ENCODE assay signal across 8 cellular contexts in genomic region chr17:32126746-32127145, GRCh38. TPM values are rescaled to one million over a fixed set of nuclear protein-coding genes. Genes with fewer than 3 reads are reported as not detected.
DNase-seq lines count a peak whose midpoint lies in the region; ATAC-seq, FAIRE-seq and TF ChIP-seq lines count a peak whose summit lies in the region.

No MANE protein-coding gene starts in this region.

- no peak for ATAC-seq in HG03280 (IDR thresholded peaks at IDR 0.05; ENCODE audit: unreplicated experiment)

- no peak for FAIRE-seq in RCC 7860 (lab: Jason Lieb, UNC)

- intact Hi-C loops in dendritic cell treated with granulocyte-macrophage colony-stimulating factor and Interleukin-4, amounts not matched to agents 40 ng/mL and 50 ng/mL, for 4 days (cut with micrococcal nuclease) = loop anchor here (2.0 kb wide), 1 partner anchor 14 kb away; no protein-coding TSS in a partner anchor

- no peaks in the 10 kb centered on the region for H3K36me3 ChIP-seq in BE2C
- no peaks in the 10 kb centered on the region for H3K36me3 ChIP-seq in Karpas-422 (ENCODE audit: insufficient read depth, low read length)
- H3K36me3 ChIP-seq in neural progenitor cell = no peaks in the 10 kb centered on the region

- H3K4me2 ChIP-seq in Karpas-422 (ENCODE audit: low read depth, low read length, poor library complexity, severe bottlenecking) = peak overlapping the region; percentile 73
- H3K4me2 ChIP-seq in neural progenitor cell = peak overlapping the region; percentile 80

- H3K9me3 Mint-ChIP-seq in dendritic cell treated with granulocyte-macrophage colony-stimulating factor and Interleukin-4, amounts not matched to agents 40 ng/mL and 50 ng/mL, for 4 days = no peaks in the 10 kb centered on the region
- peaks cover 8% of the 10 kb centered on the region for H3K9me3 Mint-ChIP-seq in neural progenitor cell

- no peak for DNase-seq in BE2C
- DNase-seq in Karpas-422 = no peak
- no peak for DNase-seq in neural progenitor cell (ENCODE audit: low spot score)
- no peak for DNase-seq in activated CD4-positive, CD25-positive, alpha-beta regulatory T cell (lab: John Stamatoyannopoulos, UW)
- no peak for DNase-seq in central memory CD4-positive, alpha-beta T cell
- DNase-seq in RCC 7860 (ENCODE audit: low spot score) = no peak

- H3K27me3 Mint-ChIP-seq in dendritic cell treated with granulocyte-macrophage colony-stimulating factor and Interleukin-4, amounts not matched to agents 40 ng/mL and 50 ng/mL, for 4 days = no peaks in the 10 kb centered on the region
- H3K27me3 Mint-ChIP-seq in neural progenitor cell (ENCODE audit: insufficient read depth, low read depth) = peaks cover 10% of the 10 kb centered on the region

- H3K9ac ChIP-seq in Karpas-422 (ENCODE audit: low read length) (peak overlapping the region; percentile 77), neural progenitor cell (no peak overlapping the region)

- H2AFZ ChIP-seq in Karpas-422 (ENCODE audit: low read length) (peak overlapping the region; percentile 92), neural progenitor cell (replicated peaks) (peak overlapping the region; percentile 96)

- H3K79me2 ChIP-seq in Karpas-422 (ENCODE audit: low read length) (no peaks in the 10 kb centered on the region), neural progenitor cell (ENCODE audit: low read depth) (no peaks in the 10 kb centered on the region)

- peaks cover 12% of the 10 kb centered on the region for H3K36me3 Mint-ChIP-seq in dendritic cell treated with granulocyte-macrophage colony-stimulating factor and Interleukin-4, amounts not matched to agents 40 ng/mL and 50 ng/mL, for 4 days (ENCODE audit: low read depth)
- H3K36me3 Mint-ChIP-seq in neural progenitor cell = peaks cover 2% of the 10 kb centered on the region

- no peaks in the 10 kb centered on the region for H3K4me1 ChIP-seq in BE2C
- peaks cover 26% of the 10 kb centered on the region for H3K4me1 ChIP-seq in Karpas-422 (ENCODE audit: low read length)
- peaks cover 8% of the 10 kb centered on the region for H3K4me1 ChIP-seq in neural progenitor cell

- no peak for TF ChIP-seq CTCF in BE2C (IDR thresholded peaks at IDR 0.05; ENCODE audit: low read depth, low read length)
- no peak for TF ChIP-seq CTCF in neural progenitor cell (IDR thresholded peaks at IDR 0.05)

- no peak overlapping the region for H3K27ac ChIP-seq in Karpas-422 (ENCODE audit: low read length)
- no peak overlapping the region for H3K27ac ChIP-seq in neural progenitor cell

- no peaks in the 10 kb centered on the region for H3K27me3 ChIP-seq in BE2C
- no peaks in the 10 kb centered on the region for H3K27me3 ChIP-seq in Karpas-422 (ENCODE audit: low read length)
- no peaks in the 10 kb centered on the region for H3K27me3 ChIP-seq in neural progenitor cell

- peaks cover 6% of the 10 kb centered on the region for H3F3A ChIP-seq in neural progenitor cell (ENCODE audit: low read depth)

- H3K27ac Mint-ChIP-seq in dendritic cell treated with granulocyte-macrophage colony-stimulating factor and Interleukin-4, amounts not matched to agents 40 ng/mL and 50 ng/mL, for 4 days = peak overlapping the region; percentile 91
- peak overlapping the region; percentile 94 for H3K27ac Mint-ChIP-seq in neural progenitor cell

- no peak overlapping the region for H3K4me3 Mint-ChIP-seq in dendritic cell treated with granulocyte-macrophage colony-stimulating factor and Interleukin-4, amounts not matched to agents 40 ng/mL and 50 ng/mL, for 4 days
- peak overlapping the region; percentile 92 for H3K4me3 Mint-ChIP-seq in neural progenitor cell

- no peaks in the 10 kb centered on the region for H3K9me2 ChIP-seq in Karpas-422 (replicated peaks; ENCODE audit: insufficient read depth, low read length)

- H3K9me3 ChIP-seq in BE2C (no peaks in the 10 kb centered on the region), Karpas-422 (ENCODE audit: low read length) (no peaks in the 10 kb centered on the region), neural progenitor cell (ENCODE audit: low read depth) (no peaks in the 10 kb centered on the region)

- H3K4me3 ChIP-seq in BE2C (ENCODE audit: low read depth, low read length) (peak overlapping the region; percentile 68; the same call in 1 of the 2 replicates), Karpas-422 (ENCODE audit: low read length) (peak overlapping the region; percentile 79), neural progenitor cell (peak overlapping the region; percentile 53)

- no peaks in the 10 kb centered on the region for H4K20me1 ChIP-seq in Karpas-422 (ENCODE audit: insufficient read depth, low read depth, low read length)
- no peaks in the 10 kb centered on the region for H4K20me1 ChIP-seq in neural progenitor cell (ENCODE audit: low read depth)

- H3K4me1 Mint-ChIP-seq in dendritic cell treated with granulocyte-macrophage colony-stimulating factor and Interleukin-4, amounts not matched to agents 40 ng/mL and 50 ng/mL, for 4 days (ENCODE audit: low read depth) = peaks cover 21% of the 10 kb centered on the region
- H3K4me1 Mint-ChIP-seq in neural progenitor cell = peaks cover 58% of the 10 kb centered on the region

RNA-seq across cellular contexts. Expression of gene RHOT1, which starts 15.6 kb away (rescaled TPM):
- 21.2 TPM for polyA plus RNA-seq in BE2C (2012; ENCODE audit: insufficient read depth, insufficient read length, low read depth)
- 36.9 and 87.5 TPM in 2 replicates for total RNA-seq in Karpas-422 (2014; rRNA removed; shearing (Covaris generic); ENCODE audit: low replicate concordance)
- 43.7 and 76.4 TPM in 2 replicates for total RNA-seq in neural progenitor cell (ENCODE audit: low replicate concordance)
